ENCODE assay signal across 9 cellular contexts in genomic region chr19:37817180-37817911, GRCh38. TPM values are rescaled to one million over a fixed set of nuclear protein-coding genes. Genes with fewer than 3 reads are reported as not detected.
A peak's percentile ranks its signal among the peaks of the same experiment; 100 is the strongest.
DNase-seq lines count a peak whose midpoint lies in the region; ATAC-seq and TF ChIP-seq lines count a peak whose summit lies in the region.
"Had no signal": no experiment of that assay in that cellular context is flagged by ENCODE, and none has a peak within 500 bp of the region (broad histone marks: within the 10 kb centered on the region; RNA-seq: fewer than 3 reads in every experiment).

No MANE protein-coding gene starts in this region.

- peak; percentile 64 for ATAC-seq in stimulated activated memory B cell treated with anti-CD40 and anti-IgM and Interleukin-4, amounts not matched to agents 10 μg/mL and 1 μg/mL and 100 μg/mL, for 72 hours
- ATAC-seq in HG03280 (IDR thresholded peaks at IDR 0.05; ENCODE audit: unreplicated experiment): no peak
- ATAC-seq: A549 had no signal

- H3K27ac Mint-ChIP-seq in T-helper 2 cell treated with Interferon-gamma antibody and Interleukin-4, amounts not matched to agents 5 μg/mL and 100 μg/mL, for 36 hours: no peak overlapping the region
- peak overlapping the region; percentile 59 for H3K27ac Mint-ChIP-seq in stimulated activated memory B cell treated with anti-CD40 and anti-IgM and Interleukin-4, amounts not matched to agents 10 μg/mL and 1 μg/mL and 100 μg/mL, for 72 hours
- no peak overlapping the region for H3K27ac Mint-ChIP-seq in activated T-helper 2 cell treated with anti-CD3 and anti-CD28 coated beads, Interferon-gamma antibody, Interleukin-2, Interleukin-4, amounts not matched to agents 10 μg/mL and 5 μg/mL and 100 μg/mL, durations not matched to agents 14 hours and 24 hours and 36 hours

- H3K4me1 Mint-ChIP-seq in T-helper 2 cell treated with Interferon-gamma antibody and Interleukin-4, amounts not matched to agents 5 μg/mL and 100 μg/mL, for 36 hours (ENCODE audit: low read depth): no peaks in the 10 kb centered on the region
- no peaks in the 10 kb centered on the region for H3K4me1 Mint-ChIP-seq in stimulated activated memory B cell treated with anti-CD40 and anti-IgM and Interleukin-4, amounts not matched to agents 10 μg/mL and 1 μg/mL and 100 μg/mL, for 72 hours
- no peaks in the 10 kb centered on the region for H3K4me1 Mint-ChIP-seq in activated T-helper 2 cell treated with anti-CD3 and anti-CD28 coated beads, Interferon-gamma antibody, Interleukin-2, Interleukin-4, amounts not matched to agents 10 μg/mL and 5 μg/mL and 100 μg/mL, durations not matched to agents 14 hours and 24 hours and 36 hours (ENCODE audit: low read depth)

- WGBS in esophagus squamous epithelium, 2 donors: 21% methylated on average over 13 of the region's 60 CpGs; no CpG with 5 or more reads in 1 of the 2 donors

- no peaks in the 10 kb centered on the region for H3K27me3 Mint-ChIP-seq in T-helper 2 cell treated with Interferon-gamma antibody and Interleukin-4, amounts not matched to agents 5 μg/mL and 100 μg/mL, for 36 hours (ENCODE audit: low read depth)
- peaks cover 36% of the 10 kb centered on the region for H3K27me3 Mint-ChIP-seq in stimulated activated memory B cell treated with anti-CD40 and anti-IgM and Interleukin-4, amounts not matched to agents 10 μg/mL and 1 μg/mL and 100 μg/mL, for 72 hours
- H3K27me3 Mint-ChIP-seq in activated T-helper 2 cell treated with anti-CD3 and anti-CD28 coated beads, Interferon-gamma antibody, Interleukin-2, Interleukin-4, amounts not matched to agents 10 μg/mL and 5 μg/mL and 100 μg/mL, durations not matched to agents 14 hours and 24 hours and 36 hours (ENCODE audit: low read depth): no peaks in the 10 kb centered on the region

- H3K4me1 ChIP-seq in esophagus squamous epithelium (peaks cover 0 to 17% (median 0%) of the 10 kb centered on the region in 3 donors), mucosa of rectum (ENCODE audit: control insufficient read depth in 2 of 2, insufficient read depth in 2 of 2, low read length in 2 of 2) (peaks cover 0 to 3% of the 10 kb centered on the region in 2 donors)
- H3K4me1 ChIP-seq: A549 had no signal

- no peak for TF ChIP-seq POLR2A in esophagus squamous epithelium (IDR thresholded peaks at IDR 0.05)

- no peaks in the 10 kb centered on the region for H3K36me3 Mint-ChIP-seq in T-helper 2 cell treated with Interferon-gamma antibody and Interleukin-4, amounts not matched to agents 5 μg/mL and 100 μg/mL, for 36 hours (ENCODE audit: low read depth)
- peaks cover 15% of the 10 kb centered on the region for H3K36me3 Mint-ChIP-seq in stimulated activated memory B cell treated with anti-CD40 and anti-IgM and Interleukin-4, amounts not matched to agents 10 μg/mL and 1 μg/mL and 100 μg/mL, for 72 hours
- no peaks in the 10 kb centered on the region for H3K36me3 Mint-ChIP-seq in activated T-helper 2 cell treated with anti-CD3 and anti-CD28 coated beads, Interferon-gamma antibody, Interleukin-2, Interleukin-4, amounts not matched to agents 10 μg/mL and 5 μg/mL and 100 μg/mL, durations not matched to agents 14 hours and 24 hours and 36 hours (ENCODE audit: low read depth)

- DNase-seq in T-helper 2 cell (peak in 3 of 5 experiments; percentile 16 to 25 (median 17)), esophagus squamous epithelium (lab: John Stamatoyannopoulos, UW) (no peak)
- DNase-seq in T-helper 2 cell treated with Interferon-gamma antibody and Interleukin-4, amounts not matched to agents 5 μg/mL and 100 μg/mL, for 36 hours (ENCODE audit: low spot score): no peak
- peak; percentile 61 for DNase-seq in activated CD4-positive, alpha-beta T cell treated with anti-CD3 and anti-CD28 coated beads for 48 hours
- DNase-seq in activated T-helper 2 cell treated with anti-CD3 and anti-CD28 coated beads, Interferon-gamma antibody, Interleukin-2, Interleukin-4, amounts not matched to agents 10 μg/mL and 5 μg/mL and 100 μg/mL, durations not matched to agents 14 hours and 24 hours and 36 hours (ENCODE audit: low spot score): no peak

- H3K27me3 ChIP-seq in esophagus squamous epithelium: no peaks in the 10 kb centered on the region
- H3K27me3 ChIP-seq in mucosa of rectum (ENCODE audit: control insufficient read depth in 2 of 2, insufficient read depth in 2 of 2, low read length in 2 of 2): no peaks in the 10 kb centered on the region

- no peak overlapping the region for H3K4me3 Mint-ChIP-seq in T-helper 2 cell treated with Interferon-gamma antibody and Interleukin-4, amounts not matched to agents 5 μg/mL and 100 μg/mL, for 36 hours
- H3K4me3 Mint-ChIP-seq in stimulated activated memory B cell treated with anti-CD40 and anti-IgM and Interleukin-4, amounts not matched to agents 10 μg/mL and 1 μg/mL and 100 μg/mL, for 72 hours: peak overlapping the region; percentile 72
- no peak overlapping the region for H3K4me3 Mint-ChIP-seq in activated T-helper 2 cell treated with anti-CD3 and anti-CD28 coated beads, Interferon-gamma antibody, Interleukin-2, Interleukin-4, amounts not matched to agents 10 μg/mL and 5 μg/mL and 100 μg/mL, durations not matched to agents 14 hours and 24 hours and 36 hours (ENCODE audit: low read depth)

- H3K36me3 ChIP-seq in esophagus squamous epithelium (peaks cover 0 to 20% (median 0%) of the 10 kb centered on the region in 3 donors), mucosa of rectum (ENCODE audit: control insufficient read depth in 2 of 2, insufficient read depth in 2 of 2, low read length in 2 of 2) (peaks cover 0 to 2% of the 10 kb centered on the region in 2 donors)

- intact Hi-C loops in esophagus squamous epithelium (cut with DNase I): no loop called here
- intact Hi-C loops in activated T-helper 2 cell treated with anti-CD3 and anti-CD28 coated beads, Interferon-gamma antibody, Interleukin-2, Interleukin-4, amounts not matched to agents 10 μg/mL and 5 μg/mL and 100 μg/mL, durations not matched to agents 14 hours and 24 hours and 36 hours (cut with micrococcal nuclease): no loop called here

- peaks cover 62% of the 10 kb centered on the region for H3K9me3 Mint-ChIP-seq in T-helper 2 cell treated with Interferon-gamma antibody and Interleukin-4, amounts not matched to agents 5 μg/mL and 100 μg/mL, for 36 hours
- peaks cover 16% of the 10 kb centered on the region for H3K9me3 Mint-ChIP-seq in stimulated activated memory B cell treated with anti-CD40 and anti-IgM and Interleukin-4, amounts not matched to agents 10 μg/mL and 1 μg/mL and 100 μg/mL, for 72 hours
- H3K9me3 Mint-ChIP-seq in activated T-helper 2 cell treated with anti-CD3 and anti-CD28 coated beads, Interferon-gamma antibody, Interleukin-2, Interleukin-4, amounts not matched to agents 10 μg/mL and 5 μg/mL and 100 μg/mL, durations not matched to agents 14 hours and 24 hours and 36 hours: peaks cover 74% of the 10 kb centered on the region

- H3K9me3 ChIP-seq in esophagus squamous epithelium: peaks cover 0 to 34% (median 0%) of the 10 kb centered on the region in 3 donors
- H3K9me3 ChIP-seq in mucosa of rectum (ENCODE audit: control insufficient read depth in 2 of 2, low read length in 2 of 2): peaks cover 0 to 3% of the 10 kb centered on the region in 2 donors

- H3K9ac ChIP-seq in mucosa of rectum (ENCODE audit: low read depth in 1 of 2, low read length in 2 of 2): peak overlapping the region; percentile 34 to 56

- peak overlapping the region in 3 of 4 donors; percentile 28 to 73 (median 57) for H3K27ac ChIP-seq in esophagus squamous epithelium
- H3K27ac ChIP-seq in mucosa of rectum (ENCODE audit: low read depth in 2 of 2, low read length in 2 of 2): no peak overlapping the region
- H3K27ac ChIP-seq: A549 had no signal

- TF ChIP-seq CTCF in esophagus squamous epithelium (IDR thresholded peaks at IDR 0.05): no peak

- peak overlapping the region; percentile 48 to 79 (median 62) for H3K4me3 ChIP-seq in esophagus squamous epithelium
- peak overlapping the region; percentile 61 to 78 for H3K4me3 ChIP-seq in mucosa of rectum (ENCODE audit: low read length in 2 of 2)
- H3K4me3 ChIP-seq: A549 had no signal

RNA-seq across cellular contexts. Expression of gene ZNF573, which starts 38.0 kb away (rescaled TPM):
- 1 to 10 TPM; 2.0 to 8.4 (median 5.1) TPM for total RNA-seq in esophagus squamous epithelium
- 3.1 and 3.6 TPM in 2 replicates for total RNA-seq in activated T-helper 2 cell treated with anti-CD3 and anti-CD28 coated beads, Interferon-gamma antibody, Interleukin-2, Interleukin-4, amounts not matched to agents 10 μg/mL and 5 μg/mL and 100 μg/mL, durations not matched to agents 14 hours and 24 hours and 36 hours

Comparison
In these comparisons a context has a peak if more than half of its experiments do, and no peak if none do; other contexts are left out.
1. DNase-seq: peak in T-helper 2 cell (3 of 5) and activated CD4-positive, alpha-beta T cell treated with anti-CD3 and anti-CD28 coated beads for 48 hours (single experiment); none in T-helper 2 cell treated with Interferon-gamma antibody and Interleukin-4, amounts not matched to agents 5 μg/mL and 100 μg/mL, for 36 hours (single experiment), esophagus squamous epithelium (single experiment) and activated T-helper 2 cell treated with anti-CD3 and anti-CD28 coated beads, Interferon-gamma antibody, Interleukin-2, Interleukin-4, amounts not matched to agents 10 μg/mL and 5 μg/mL and 100 μg/mL, durations not matched to agents 14 hours and 24 hours and 36 hours (single experiment).
2. H3K27ac ChIP-seq: peak in esophagus squamous epithelium (3 of 4); none in mucosa of rectum (0 of 2).